Comparison of ENCODE assay signal across 1 cellular context in the genomic region with DNA sequence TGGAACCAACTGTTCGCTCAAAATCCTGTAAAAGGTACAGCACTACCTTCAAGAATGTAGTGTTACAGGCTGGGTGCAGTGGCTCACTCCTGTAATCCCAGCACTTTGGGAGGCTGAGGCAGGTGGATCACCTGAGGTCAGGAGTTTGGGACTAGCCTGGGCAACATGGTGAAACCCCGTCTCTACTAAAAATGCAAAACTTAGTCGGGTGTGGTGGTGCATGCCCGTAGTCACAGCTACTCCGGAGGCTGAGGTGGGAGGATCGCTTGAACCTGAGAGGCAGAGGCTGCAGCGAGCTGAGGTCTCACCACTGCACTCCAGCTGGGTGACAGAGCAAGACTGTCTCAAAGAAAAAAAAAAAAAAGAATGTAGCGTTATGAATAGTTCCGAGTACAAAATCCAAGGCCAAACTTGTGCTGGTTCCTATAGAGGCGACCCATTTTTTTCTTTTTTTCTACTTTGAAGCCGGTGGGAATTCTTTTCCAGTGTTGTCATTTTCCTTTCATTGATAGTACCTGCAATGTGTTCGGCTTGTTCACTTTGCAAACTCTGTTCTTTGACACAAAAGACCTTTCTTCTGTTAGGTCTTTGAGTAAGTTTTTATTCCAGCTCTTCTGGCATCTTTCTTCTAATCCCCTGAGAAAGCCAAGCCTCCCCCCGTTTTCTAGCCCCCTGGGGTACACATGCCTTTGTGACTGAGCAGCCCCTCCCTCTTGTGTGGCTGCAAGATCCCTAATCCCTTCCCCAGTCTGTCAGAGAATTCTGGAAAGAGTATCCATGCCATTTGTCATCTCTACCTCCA.
TF ChIP-seq lines count a peak whose summit lies in the region.

No MANE protein-coding gene starts in this region.

TF ChIP-seq in HepG2, 621 proteins besides CTCF, POLR2A, EP300 and RAD21 (continued from another document and continues in another):
- TF ChIP-seq, protein P1, sequence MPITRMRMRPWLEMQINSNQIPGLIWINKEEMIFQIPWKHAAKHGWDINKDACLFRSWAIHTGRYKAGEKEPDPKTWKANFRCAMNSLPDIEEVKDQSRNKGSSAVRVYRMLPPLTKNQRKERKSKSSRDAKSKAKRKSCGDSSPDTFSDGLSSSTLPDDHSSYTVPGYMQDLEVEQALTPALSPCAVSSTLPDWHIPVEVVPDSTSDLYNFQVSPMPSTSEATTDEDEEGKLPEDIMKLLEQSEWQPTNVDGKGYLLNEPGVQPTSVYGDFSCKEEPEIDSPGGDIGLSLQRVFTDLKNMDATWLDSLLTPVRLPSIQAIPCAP (CRISPR knock-in tag; IDR thresholded peaks at IDR 0.05; ENCODE audit: low read depth), result no peak
- TF ChIP-seq TCF12 (IDR thresholded peaks at IDR 0.05) (no peak), TCF12 (CRISPR knock-in tag; IDR thresholded peaks at IDR 0.05) (peak; percentile 32; the same call in 1 of the 2 replicates), BORCS8-MEF2B (CRISPR knock-in tag; IDR thresholded peaks at IDR 0.05) (no peak), NR2F2 (IDR thresholded peaks at IDR 0.05; ENCODE audit: borderline replicate concordance, low read depth) (no peak), ZNF644 (CRISPR knock-in tag; IDR thresholded peaks at IDR 0.05; ENCODE audit: low read depth) (no peak), TCF7 (IDR thresholded peaks at IDR 0.05; ENCODE audit: low read depth) (peak; percentile 52; the same call in 1 of the 2 replicates), ARNTL (CRISPR knock-in tag; IDR thresholded peaks at IDR 0.05) (no peak), ZBTB8A (CRISPR knock-in tag; IDR thresholded peaks at IDR 0.05; ENCODE audit: borderline replicate concordance, low read depth) (no peak), ZNF792 (CRISPR knock-in tag; IDR thresholded peaks at IDR 0.05) (0 out of 2 replicates have a peak, but pooled peaks have one; percentile 56), ZNF121 (CRISPR knock-in tag; IDR thresholded peaks at IDR 0.05) (no peak), MTA1 (CRISPR knock-in tag; IDR thresholded peaks at IDR 0.05; ENCODE audit: borderline replicate concordance) (no peak), ZNF24 (IDR thresholded peaks at IDR 0.05) (0 out of 2 replicates have a peak, but pooled peaks have one; percentile 17), ZNF317 (CRISPR knock-in tag; IDR thresholded peaks at IDR 0.05) (no peak), ZNF484 (CRISPR knock-in tag; IDR thresholded peaks at IDR 0.05; ENCODE audit: borderline replicate concordance, low read depth) (no peak), CCDC6 (CRISPR knock-in tag; IDR thresholded peaks at IDR 0.05) (no peak), ZBTB20 (CRISPR knock-in tag; IDR thresholded peaks at IDR 0.05; ENCODE audit: borderline replicate concordance, low read depth) (0 out of 2 replicates have a peak, but pooled peaks have one; percentile 37), U2AF2 (IDR thresholded peaks at IDR 0.05; ENCODE audit: low read depth, low read length) (no peak), SP5 (CRISPR knock-in tag; IDR thresholded peaks at IDR 0.05; ENCODE audit: borderline replicate concordance, low read depth) (0 out of 2 replicates have a peak, but pooled peaks have one; percentile 31), CENPT (CRISPR knock-in tag; IDR thresholded peaks at IDR 0.05; ENCODE audit: low read depth) (no peak), ZNF83 (CRISPR knock-in tag; IDR thresholded peaks at IDR 0.05; ENCODE audit: borderline replicate concordance) (no peak), DZIP1 (CRISPR knock-in tag; IDR thresholded peaks at IDR 0.05) (no peak), NFIC (IDR thresholded peaks at IDR 0.05; ENCODE audit: low read length) (peak; percentile 43), SMARCC2 (IDR thresholded peaks at IDR 0.05) (no peak), ZNF530 (CRISPR knock-in tag; IDR thresholded peaks at IDR 0.05; ENCODE audit: low read depth) (no peak), FOSL1 (CRISPR knock-in tag; IDR thresholded peaks at IDR 0.05; ENCODE audit: borderline replicate concordance) (no peak), ZSCAN21 (CRISPR knock-in tag; IDR thresholded peaks at IDR 0.05; ENCODE audit: borderline replicate concordance) (no peak), KAT2B (IDR thresholded peaks at IDR 0.05; ENCODE audit: borderline replicate concordance, low read depth, low read length) (no peak), ZMYM4 (CRISPR knock-in tag; IDR thresholded peaks at IDR 0.05) (no peak), HOXA7 (CRISPR knock-in tag; IDR thresholded peaks at IDR 0.05) (no peak), RCOR2 (CRISPR knock-in tag; IDR thresholded peaks at IDR 0.05) (peak; percentile 97), ZFP90 (CRISPR knock-in tag; IDR thresholded peaks at IDR 0.05; ENCODE audit: borderline replicate concordance) (no peak), SATB2 (CRISPR knock-in tag; IDR thresholded peaks at IDR 0.05) (no peak), ZNF713 (CRISPR knock-in tag; IDR thresholded peaks at IDR 0.05) (no peak), YEATS4 (CRISPR knock-in tag; IDR thresholded peaks at IDR 0.05; ENCODE audit: borderline replicate concordance) (no peak), ZNF563 (CRISPR knock-in tag; IDR thresholded peaks at IDR 0.05) (0 out of 2 replicates have a peak, but pooled peaks have one; percentile 6), REL (CRISPR knock-in tag; conservative IDR thresholded peaks at IDR 0.05) (no peak), NPAS2 (CRISPR knock-in tag; IDR thresholded peaks at IDR 0.05; ENCODE audit: borderline replicate concordance) (no peak), SALL2 (CRISPR knock-in tag; IDR thresholded peaks at IDR 0.05) (no peak), ZNF496 (CRISPR knock-in tag; IDR thresholded peaks at IDR 0.05; ENCODE audit: insufficient replicate concordance) (no peak), ZNF768 (CRISPR knock-in tag; IDR thresholded peaks at IDR 0.05) (peak; percentile 54; the same call in 1 of the 2 replicates), KDM1A (CRISPR knock-in tag; IDR thresholded peaks at IDR 0.05) (peak; percentile 97), REXO4 (CRISPR knock-in tag; IDR thresholded peaks at IDR 0.05; ENCODE audit: borderline replicate concordance) (no peak), YY1 (IDR thresholded peaks at IDR 0.05; ENCODE audit: insufficient read depth, insufficient replicate concordance, low read depth, low read length) (no peak), SP140L (CRISPR knock-in tag; IDR thresholded peaks at IDR 0.05; ENCODE audit: borderline replicate concordance) (no peak), MYC (CRISPR knock-in tag; IDR thresholded peaks at IDR 0.05; ENCODE audit: borderline replicate concordance) (no peak), ZFP82 (CRISPR knock-in tag; IDR thresholded peaks at IDR 0.05; ENCODE audit: borderline replicate concordance) (0 out of 2 replicates have a peak, but pooled peaks have one; percentile 14), TARDBP (CRISPR knock-in tag; IDR thresholded peaks at IDR 0.05) (no peak; the same call in none of the 2 replicates), SOX13 (IDR thresholded peaks at IDR 0.05) (no peak), SOX13 (CRISPR knock-in tag; conservative IDR thresholded peaks at IDR 0.05 in 1 of 2, IDR thresholded peaks at IDR 0.05 in 1 of 2) (peak in 1 of 2 experiments; percentile 71; a peak in 2 of 4 replicates), JUN (CRISPR knock-in tag; IDR thresholded peaks at IDR 0.05) (peak; percentile 66), SOX6 (IDR thresholded peaks at IDR 0.05) (no peak), SOX6 (CRISPR knock-in tag; IDR thresholded peaks at IDR 0.05) (peak; percentile 74), RFX5 (IDR thresholded peaks at IDR 0.05; ENCODE audit: low read depth, low read length) (no peak), ZBTB43 (CRISPR knock-in tag; conservative IDR thresholded peaks at IDR 0.05) (no peak), DDIT3 (CRISPR knock-in tag; IDR thresholded peaks at IDR 0.05) (no peak), DPF2 (CRISPR knock-in tag; IDR thresholded peaks at IDR 0.05; ENCODE audit: borderline replicate concordance, low read depth) (no peak), ZNF232 (CRISPR knock-in tag; IDR thresholded peaks at IDR 0.05; ENCODE audit: borderline replicate concordance) (0 out of 2 replicates have a peak, but pooled peaks have one; percentile 47), ZBTB21 (CRISPR knock-in tag; IDR thresholded peaks at IDR 0.05) (no peak), CENPX (CRISPR knock-in tag; IDR thresholded peaks at IDR 0.05) (no peak), ZNF331 (CRISPR knock-in tag; IDR thresholded peaks at IDR 0.05) (0 out of 2 replicates have a peak, but pooled peaks have one; percentile 9)
- TF ChIP-seq, protein P2, sequence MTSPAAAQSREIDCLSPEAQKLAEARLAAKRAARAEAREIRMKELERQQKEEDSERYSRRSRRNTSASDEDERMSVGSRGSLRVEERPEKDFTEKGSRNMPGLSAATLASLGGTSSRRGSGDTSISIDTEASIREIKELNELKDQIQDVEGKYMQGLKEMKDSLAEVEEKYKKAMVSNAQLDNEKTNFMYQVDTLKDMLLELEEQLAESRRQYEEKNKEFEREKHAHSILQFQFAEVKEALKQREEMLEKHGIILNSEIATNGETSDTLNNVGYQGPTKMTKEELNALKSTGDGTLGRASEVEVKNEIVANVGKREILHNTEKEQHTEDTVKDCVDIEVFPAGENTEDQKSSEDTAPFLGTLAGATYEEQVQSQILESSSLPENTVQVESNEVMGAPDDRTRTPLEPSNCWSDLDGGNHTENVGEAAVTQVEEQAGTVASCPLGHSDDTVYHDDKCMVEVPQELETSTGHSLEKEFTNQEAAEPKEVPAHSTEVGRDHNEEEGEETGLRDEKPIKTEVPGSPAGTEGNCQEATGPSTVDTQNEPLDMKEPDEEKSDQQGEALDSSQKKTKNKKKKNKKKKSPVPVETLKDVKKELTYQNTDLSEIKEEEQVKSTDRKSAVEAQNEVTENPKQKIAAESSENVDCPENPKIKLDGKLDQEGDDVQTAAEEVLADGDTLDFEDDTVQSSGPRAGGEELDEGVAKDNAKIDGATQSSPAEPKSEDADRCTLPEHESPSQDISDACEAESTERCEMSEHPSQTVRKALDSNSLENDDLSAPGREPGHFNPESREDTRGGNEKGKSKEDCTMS (CRISPR knock-in tag; conservative IDR thresholded peaks at IDR 0.05), result no peak
- TF ChIP-seq, protein P3, sequence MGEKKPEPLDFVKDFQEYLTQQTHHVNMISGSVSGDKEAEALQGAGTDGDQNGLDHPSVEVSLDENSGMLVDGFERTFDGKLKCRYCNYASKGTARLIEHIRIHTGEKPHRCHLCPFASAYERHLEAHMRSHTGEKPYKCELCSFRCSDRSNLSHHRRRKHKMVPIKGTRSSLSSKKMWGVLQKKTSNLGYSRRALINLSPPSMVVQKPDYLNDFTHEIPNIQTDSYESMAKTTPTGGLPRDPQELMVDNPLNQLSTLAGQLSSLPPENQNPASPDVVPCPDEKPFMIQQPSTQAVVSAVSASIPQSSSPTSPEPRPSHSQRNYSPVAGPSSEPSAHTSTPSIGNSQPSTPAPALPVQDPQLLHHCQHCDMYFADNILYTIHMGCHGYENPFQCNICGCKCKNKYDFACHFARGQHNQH (CRISPR knock-in tag; IDR thresholded peaks at IDR 0.05), result no peak
- TF ChIP-seq, protein P4, sequence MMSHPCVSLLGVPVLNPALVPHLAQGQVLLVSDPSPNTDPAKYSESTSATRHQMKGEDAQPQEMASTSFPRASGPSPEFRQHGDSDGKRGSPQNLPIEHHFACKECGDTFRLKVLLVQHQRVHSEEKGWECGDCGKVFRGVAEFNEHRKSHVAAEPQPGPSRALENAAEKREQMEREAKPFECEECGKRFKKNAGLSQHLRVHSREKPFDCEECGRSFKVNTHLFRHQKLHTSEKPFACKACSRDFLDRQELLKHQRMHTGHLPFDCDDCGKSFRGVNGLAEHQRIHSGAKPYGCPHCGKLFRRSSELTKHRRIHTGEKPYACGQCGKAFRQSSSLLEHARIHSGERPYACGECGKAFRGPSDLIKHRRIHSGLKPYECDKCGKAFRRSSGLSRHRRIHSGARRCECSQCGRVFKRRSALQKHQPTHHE (CRISPR knock-in tag; IDR thresholded peaks at IDR 0.05; ENCODE audit: borderline replicate concordance), result no peak
- TF ChIP-seq, protein P5, sequence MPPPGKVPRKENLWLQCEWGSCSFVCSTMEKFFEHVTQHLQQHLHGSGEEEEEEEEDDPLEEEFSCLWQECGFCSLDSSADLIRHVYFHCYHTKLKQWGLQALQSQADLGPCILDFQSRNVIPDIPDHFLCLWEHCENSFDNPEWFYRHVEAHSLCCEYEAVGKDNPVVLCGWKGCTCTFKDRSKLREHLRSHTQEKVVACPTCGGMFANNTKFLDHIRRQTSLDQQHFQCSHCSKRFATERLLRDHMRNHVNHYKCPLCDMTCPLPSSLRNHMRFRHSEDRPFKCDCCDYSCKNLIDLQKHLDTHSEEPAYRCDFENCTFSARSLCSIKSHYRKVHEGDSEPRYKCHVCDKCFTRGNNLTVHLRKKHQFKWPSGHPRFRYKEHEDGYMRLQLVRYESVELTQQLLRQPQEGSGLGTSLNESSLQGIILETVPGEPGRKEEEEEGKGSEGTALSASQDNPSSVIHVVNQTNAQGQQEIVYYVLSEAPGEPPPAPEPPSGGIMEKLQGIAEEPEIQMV (CRISPR knock-in tag; IDR thresholded peaks at IDR 0.05; ENCODE audit: low read depth), result no peak
